ENCODE assay signal across 8 cellular contexts in genomic region chr4:186191266-186192067, GRCh38. TPM values are rescaled to one million over a fixed set of nuclear protein-coding genes. Genes with fewer than 3 reads are reported as not detected.
DNase-seq lines count a peak whose midpoint lies in the region; ATAC-seq and TF ChIP-seq lines count a peak whose summit lies in the region.

Gene CYP4V2, plus strand, starts transcription at chr4:186191567. Its CDS starts 257 bp downstream, at chr4:186191824.

- peak within 1 kb of the TSS; percentile 98 for H2BK120ac ChIP-seq in mesenchymal stem cell (ENCODE audit: low read depth, low read length)

- peaks cover 9% of the 10 kb centered on the region for H3K79me1 ChIP-seq in mesenchymal stem cell (replicated peaks; ENCODE audit: low read length, poor library complexity, severe bottlenecking)

- H3K4me3 ChIP-seq in AG10803 (ENCODE audit: low read length) (peak within 1 kb of the TSS; percentile 79), mesenchymal stem cell (ENCODE audit: insufficient read depth in 1 of 2, low read depth in 1 of 2, low read length in 2 of 2) (peak within 1 kb of the TSS; percentile 91 to 92)
- H3K4me3 ChIP-seq in effector memory CD4-positive, alpha-beta T cell (ENCODE audit: insufficient read depth, low read depth, low read length, poor library complexity, severe bottlenecking) = peak within 1 kb of the TSS; percentile 96

- peak within 1 kb of the TSS; percentile 90 for H3K18ac ChIP-seq in mesenchymal stem cell (ENCODE audit: low read depth in 1 of 2, low read length in 2 of 2)

- H3K14ac ChIP-seq in mesenchymal stem cell (ENCODE audit: low read length in 2 of 2) = peak within 1 kb of the TSS; percentile 74 to 95

- no peaks in the 10 kb centered on the region for H3K36me3 ChIP-seq in effector memory CD4-positive, alpha-beta T cell (ENCODE audit: control insufficient read depth, insufficient read depth, low read length)
- H3K36me3 ChIP-seq in mesenchymal stem cell (ENCODE audit: control insufficient read depth in 1 of 2, insufficient read depth in 2 of 2, low read depth in 1 of 2, low read length in 2 of 2) = peaks cover 5 to 19% of the 10 kb centered on the region in 2 experiments

- H3K27ac ChIP-seq in effector memory CD4-positive, alpha-beta T cell (ENCODE audit: insufficient read depth, low read length, poor library complexity, severe bottlenecking) = peak within 1 kb of the TSS; percentile 89
- peak within 1 kb of the TSS; percentile 63 for H3K27ac ChIP-seq in mesenchymal stem cell (ENCODE audit: low read length, poor library complexity, severe bottlenecking)

- peak within 1 kb of the TSS; percentile 54 to 97 for H2BK12ac ChIP-seq in mesenchymal stem cell (ENCODE audit: low read length in 2 of 2)

- peak; percentile 10; the same call in 1 of the 2 replicates for TF ChIP-seq CTCF in AG10803 (conservative IDR thresholded peaks at IDR 0.05; ENCODE audit: low read length)

- WGBS in mesenchymal stem cell = under 1% methylated on average over 85 of the region's 100 CpGs

- peak within 1 kb of the TSS; percentile 87 to 89 for H3K4ac ChIP-seq in mesenchymal stem cell (ENCODE audit: low read depth in 1 of 2, low read length in 2 of 2)

- peak within 1 kb of the TSS; percentile 98 for H4K8ac ChIP-seq in mesenchymal stem cell (ENCODE audit: low read length)

- ATAC-seq in GM18858 (IDR thresholded peaks at IDR 0.05; ENCODE audit: unreplicated experiment) = peak; percentile 86
- peak; percentile 87 for ATAC-seq in HG03064 (IDR thresholded peaks at IDR 0.05; ENCODE audit: low read depth, unreplicated experiment)

- H2BK5ac ChIP-seq in mesenchymal stem cell (ENCODE audit: low read depth, low read length, poor library complexity, severe bottlenecking) = peak within 1 kb of the TSS; percentile 61

- peak within 1 kb of the TSS; percentile 89 for H2AFZ ChIP-seq in mesenchymal stem cell (ENCODE audit: low read depth, low read length)

- H3K4me2 ChIP-seq in mesenchymal stem cell (ENCODE audit: low read length, poor library complexity, severe bottlenecking) = peak within 1 kb of the TSS; percentile 83

- peak within 1 kb of the TSS; percentile 96 for H4K91ac ChIP-seq in mesenchymal stem cell (ENCODE audit: low read length)

- peak within 1 kb of the TSS; percentile 90 for H3K9ac ChIP-seq in mesenchymal stem cell (ENCODE audit: low read length)

- no peak within 1 kb of the TSS for H2AK5ac ChIP-seq in mesenchymal stem cell (ENCODE audit: low read length, severe bottlenecking)

- peak; percentile 79 for DNase-seq in AG10803 (ENCODE audit: low read depth)
- peak; percentile 14 for DNase-seq in NCI-H510A treated with DMSO at 0.1 percent for 48 hours (lab: John Stamatoyannopoulos, UW)
- DNase-seq in activated CD8-positive, alpha-beta memory T cell treated with anti-CD3 and anti-CD28 coated beads for 1 hour (ENCODE audit: extremely low read depth in 1 of 2, low read depth in 1 of 2) = peak; percentile 48 to 78
- peak; percentile 75 to 81 (median 79) for DNase-seq in effector memory CD4-positive, alpha-beta T cell
- peak; percentile 87 for DNase-seq in mesenchymal stem cell
- DNase-seq in stimulated activated CD8-positive, alpha-beta memory T cell treated with anti-CD3 and anti-CD28 coated beads, Interleukin-15, amount 100 ng/mL, for 1 hour (ENCODE audit: low read depth) = peak; percentile 60

- peak within 1 kb of the TSS; percentile 75 to 90 for H3K23ac ChIP-seq in mesenchymal stem cell (ENCODE audit: low read length in 2 of 2)

- peaks cover 25% of the 10 kb centered on the region for H3K4me1 ChIP-seq in effector memory CD4-positive, alpha-beta T cell (ENCODE audit: control insufficient read depth, insufficient read depth, low read length, poor library complexity, severe bottlenecking)
- H3K4me1 ChIP-seq in mesenchymal stem cell (ENCODE audit: control insufficient read depth, insufficient read depth, low read depth, low read length) = peaks cover 4% of the 10 kb centered on the region

- H2BK15ac ChIP-seq in mesenchymal stem cell (ENCODE audit: low read depth, poor library complexity, severe bottlenecking) = peak within 1 kb of the TSS; percentile 100

- no peaks in the 10 kb centered on the region for H3K9me3 ChIP-seq in effector memory CD4-positive, alpha-beta T cell (ENCODE audit: control insufficient read depth, low read length)
- H3K9me3 ChIP-seq in mesenchymal stem cell (ENCODE audit: control insufficient read depth, low read length) = no peaks in the 10 kb centered on the region

- H3K27me3 ChIP-seq in effector memory CD4-positive, alpha-beta T cell (replicated peaks; ENCODE audit: control insufficient read depth, insufficient read depth, low read length, poor library complexity, severe bottlenecking) = no peaks in the 10 kb centered on the region
- no peaks in the 10 kb centered on the region for H3K27me3 ChIP-seq in mesenchymal stem cell (ENCODE audit: control insufficient read depth in 1 of 2, insufficient read depth in 1 of 2, low read length in 2 of 2)

RNA-seq across cellular contexts. Expression of gene CYP4V2, which starts in this region (rescaled TPM):
- 8.0 TPM for polyA plus RNA-seq in mesenchymal stem cell (2013, experiment 1 of 2)
- polyA plus RNA-seq in mesenchymal stem cell (2013, experiment 2 of 2) = 8.2 TPM

Comparison
In these comparisons a context has a peak if more than half of its experiments do, and no peak if none do; other contexts are left out.
1. Peak in every context shown above with its lines: DNase-seq, ATAC-seq, H3K4me3 ChIP-seq and H3K27ac ChIP-seq.
2. DNase-seq: peak in every context shown above with its lines; median percentile 87 in mesenchymal stem cell; 79 in AG10803; 79 in effector memory CD4-positive, alpha-beta T cell; 63 in activated CD8-positive, alpha-beta memory T cell treated with anti-CD3 and anti-CD28 coated beads for 1 hour; 60 in stimulated activated CD8-positive, alpha-beta memory T cell treated with anti-CD3 and anti-CD28 coated beads, Interleukin-15, amount 100 ng/mL, for 1 hour; 14 in NCI-H510A treated with DMSO at 0.1 percent for 48 hours.